11 cellular contexts compared by ENCODE assay signal in the genomic region with DNA sequence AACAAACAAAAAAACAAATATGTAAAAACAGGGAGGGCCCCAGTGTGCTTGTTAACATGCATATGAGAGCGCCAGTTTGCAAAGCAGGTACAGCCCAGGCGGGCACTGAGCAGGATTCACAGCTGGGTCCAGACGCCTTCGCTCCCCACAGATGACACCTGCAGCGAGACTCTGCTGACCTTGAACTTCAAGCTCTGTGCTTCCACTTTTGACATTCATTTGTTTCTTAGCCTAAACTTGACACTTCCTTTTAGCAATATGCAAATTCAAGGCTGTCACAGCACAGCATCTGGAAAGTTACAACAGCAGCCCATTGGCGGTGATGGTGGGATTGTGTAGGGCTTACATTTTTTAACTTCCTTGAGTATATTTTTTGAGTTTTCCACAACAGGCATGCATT.
DNase-seq lines count a peak whose midpoint lies in the region; ATAC-seq and TF ChIP-seq lines count a peak whose summit lies in the region.
"Had no signal": no experiment of that assay in that cellular context is flagged by ENCODE, and none has a peak within 500 bp of the region (broad histone marks: within the 10 kb centered on the region; RNA-seq: fewer than 3 reads in every experiment).

No MANE protein-coding gene starts in this region.

- H3K27me3 Mint-ChIP-seq in central memory CD8-positive, alpha-beta T cell = no peaks in the 10 kb centered on the region

- H3K27ac ChIP-seq in sigmoid colon = peak overlapping the region in 1 of 4 donors; percentile 55
- no peak overlapping the region for H3K27ac ChIP-seq in PC-9

- H3K4me3 ChIP-seq in sigmoid colon (no peak overlapping the region), PC-9 (no peak overlapping the region)

- POLR2A ChIA-PET in PC-9 (lab: Charles Lee; ENCODE audit: unreplicated experiment) = interaction anchor here (0.6 kb wide), 1 partner anchor 225 kb away, joined by 5 read pairs; no protein-coding TSS in a partner anchor

- no peak for DNase-seq in central memory CD8-positive, alpha-beta T cell (ENCODE audit: low spot score in 2 of 2)
- DNase-seq in NCI-H748 (lab: John Stamatoyannopoulos, UW; ENCODE audit: unreplicated experiment) = no peak
- no peak for DNase-seq in sigmoid colon
- DNase-seq in H4 (ENCODE audit: low spot score) = no peak
- DNase-seq in PC-9 = no peak
- DNase-seq: hypothalamus, substantia nigra had no signal

- peak; percentile 62 for ATAC-seq in GM18499 (IDR thresholded peaks at IDR 0.05; ENCODE audit: insufficient read depth, unreplicated experiment)
- ATAC-seq in GM21360 (IDR thresholded peaks at IDR 0.05; ENCODE audit: unreplicated experiment) = peak; percentile 69
- peak; percentile 92 for ATAC-seq in HG03135 (IDR thresholded peaks at IDR 0.05; ENCODE audit: unreplicated experiment)
- peak; percentile 29 for ATAC-seq in central memory CD8-positive, alpha-beta T cell (replicated peaks; ENCODE audit: extremely low read depth, poor library complexity, severe bottlenecking)

- H3K36me3 ChIP-seq in sigmoid colon (no peaks in the 10 kb centered on the region), PC-9 (ENCODE audit: low read depth) (no peaks in the 10 kb centered on the region)

- H3K4me2 ChIP-seq in PC-9 = no peak overlapping the region

- no peaks in the 10 kb centered on the region for H3K9me3 Mint-ChIP-seq in central memory CD8-positive, alpha-beta T cell
- H3K9me3 Mint-ChIP-seq: brain had no signal

- H3K9me2 ChIP-seq in PC-9 (ENCODE audit: insufficient read depth) = no peaks in the 10 kb centered on the region

- H3K4me1 ChIP-seq in sigmoid colon = peaks cover 0 to 5% (median 0%) of the 10 kb centered on the region in 4 donors
- H3K4me1 ChIP-seq in PC-9 (replicated peaks; ENCODE audit: insufficient read depth) = peaks cover 43% of the 10 kb centered on the region

- no peaks in the 10 kb centered on the region for H3K4me1 Mint-ChIP-seq in central memory CD8-positive, alpha-beta T cell

- H3F3A ChIP-seq in PC-9 (ENCODE audit: insufficient read depth, low read depth) = peaks cover 30% of the 10 kb centered on the region; the same call in 1 of the 2 replicates

- no peaks in the 10 kb centered on the region for H3K9me3 ChIP-seq in sigmoid colon
- H3K9me3 ChIP-seq in PC-9 (ENCODE audit: insufficient read depth, low read depth) = no peaks in the 10 kb centered on the region

- intact Hi-C loops in sigmoid colon (cut with DNase I) = no loop called here
- intact Hi-C loops in PC-9 (cut with micrococcal nuclease; ENCODE audit: unreplicated experiment) = no loop called here

- no peak overlapping the region for H2AFZ ChIP-seq in PC-9

- BruUV-seq in PC-9 (replicated peaks; lab: Mats Ljungman, UMichigan) = no TSS peak

- no peaks in the 10 kb centered on the region for H3K79me2 ChIP-seq in PC-9 (ENCODE audit: low read depth)

- CTCF ChIA-PET in PC-9 (lab: Charles Lee) = no interaction called here

- TF ChIP-seq POLR2A in sigmoid colon (IDR thresholded peaks at IDR 0.05) = no peak

- H4K20me1 ChIP-seq in PC-9 (ENCODE audit: insufficient read depth) = no peaks in the 10 kb centered on the region

- no peak for TF ChIP-seq EP300 in sigmoid colon (IDR thresholded peaks at IDR 0.05)

- TF ChIP-seq CTCF in sigmoid colon (IDR thresholded peaks at IDR 0.05) = no peak
- no peak for TF ChIP-seq CTCF in PC-9 (conservative IDR thresholded peaks at IDR 0.05)

- WGBS in sigmoid colon, 2 donors = 64 to 76% methylated on average over 6 of the region's 6 CpGs

- no peak overlapping the region for H3K27ac Mint-ChIP-seq in central memory CD8-positive, alpha-beta T cell (ENCODE audit: low read depth)

- no peak overlapping the region for H3K4me3 Mint-ChIP-seq in central memory CD8-positive, alpha-beta T cell

- H3K27me3 ChIP-seq in sigmoid colon (no peaks in the 10 kb centered on the region), PC-9 (ENCODE audit: insufficient read depth, low read depth) (no peaks in the 10 kb centered on the region)

- no peaks in the 10 kb centered on the region for H3K36me3 Mint-ChIP-seq in central memory CD8-positive, alpha-beta T cell (ENCODE audit: insufficient read depth)
- H3K36me3 Mint-ChIP-seq: brain had no signal

Comparison
In these comparisons a context has a peak if more than half of its experiments do, and no peak if none do; other contexts are left out.
1. ATAC-seq: peak in every context shown above with its lines; median percentile 92 in HG03135; 69 in GM21360; 62 in GM18499; 29 in central memory CD8-positive, alpha-beta T cell.